In the genomic region with DNA sequence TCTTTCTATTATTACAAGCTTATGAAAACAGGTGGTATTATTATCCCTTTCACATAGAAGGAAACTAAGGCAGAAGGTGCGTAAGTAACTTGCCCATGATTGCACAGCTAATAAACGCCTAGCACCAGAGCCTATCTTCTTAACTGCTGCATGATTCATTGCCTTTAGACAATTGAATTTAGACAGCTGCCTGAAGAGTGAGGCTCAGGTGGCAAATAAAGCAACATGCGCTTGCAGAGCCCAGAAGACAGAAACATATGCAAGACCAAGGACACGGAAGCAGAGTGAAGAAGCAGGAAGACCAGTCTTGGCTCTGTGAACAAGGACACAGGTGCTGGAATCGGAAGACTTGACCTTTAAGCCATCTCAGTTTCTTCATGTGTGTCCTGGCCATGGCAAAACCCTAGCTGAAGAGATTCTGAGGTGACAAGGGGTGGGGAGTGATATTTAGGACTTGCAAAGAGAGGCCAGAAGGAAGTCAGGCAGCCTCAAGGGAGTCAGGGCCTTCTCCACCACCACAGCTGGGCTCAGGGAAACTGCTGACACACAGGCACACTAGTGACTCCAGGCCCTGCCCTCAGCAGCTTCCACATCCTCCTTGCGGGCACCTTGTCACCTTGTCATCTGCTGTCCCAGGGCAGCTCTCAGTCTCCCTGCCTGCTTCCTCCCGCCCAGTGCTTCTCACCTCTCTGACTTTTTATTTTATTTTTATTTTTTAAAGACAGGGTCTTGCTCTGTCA, we compare ENCODE assay signal across 13 cellular contexts.
A peak's percentile ranks its signal among the peaks of the same experiment; 100 is the strongest.
DNase-seq lines count a peak whose midpoint lies in the region; ATAC-seq and TF ChIP-seq lines count a peak whose summit lies in the region.
"Had no signal": no experiment of that assay in that cellular context is flagged by ENCODE, and none has a peak within 500 bp of the region (broad histone marks: within the 10 kb centered on the region; RNA-seq: fewer than 3 reads in every experiment).

No MANE protein-coding gene starts in this region.

- H3K4ac ChIP-seq in mesendoderm (ENCODE audit: low read depth, low read length), result no peak overlapping the region

- H3K9ac ChIP-seq in mesendoderm (ENCODE audit: low read length), result no peak overlapping the region

- H3K56ac ChIP-seq in mesendoderm (ENCODE audit: low read length), result no peak overlapping the region

- H3K4me3 Mint-ChIP-seq in neural crest cell, result no peak overlapping the region
- H3K4me3 Mint-ChIP-seq: activated naive CD4-positive, alpha-beta T cell treated with anti-CD3 and anti-CD28 coated beads for 36 hours had no signal

- H3K79me2 ChIP-seq in mesendoderm (ENCODE audit: control insufficient read depth, insufficient read depth, low read length), result no peaks in the 10 kb centered on the region

- no peaks in the 10 kb centered on the region for H3K36me3 Mint-ChIP-seq in neural crest cell (ENCODE audit: low read depth)

- no peaks in the 10 kb centered on the region for H3K27me3 Mint-ChIP-seq in neural crest cell (ENCODE audit: low read depth)

- no peak overlapping the region for H3K4me2 ChIP-seq in mesendoderm (ENCODE audit: low read length)

- H2BK15ac ChIP-seq in mesendoderm (replicated peaks; ENCODE audit: low read depth), result no peak overlapping the region

- no peak overlapping the region for H2BK120ac ChIP-seq in mesendoderm (ENCODE audit: low read depth, low read length)

- H3K9me3 Mint-ChIP-seq in neural crest cell, result no peaks in the 10 kb centered on the region
- H3K9me3 Mint-ChIP-seq: activated naive CD4-positive, alpha-beta T cell treated with anti-CD3 and anti-CD28 coated beads for 36 hours had no signal

- no peak overlapping the region for H3K27ac ChIP-seq in mesendoderm (ENCODE audit: low read depth, low read length)
- H3K27ac ChIP-seq: vagina had no signal

- H4K5ac ChIP-seq in mesendoderm (ENCODE audit: low read length), result no peak overlapping the region

- DNase-seq in NCI-H510A treated with DMSO at 0.1 percent for 48 hours (lab: John Stamatoyannopoulos, UW) (peak; percentile 16), NCI-H510A (lab: John Stamatoyannopoulos, UW) (no peak), SHP77 treated with DMSO at 0.1 percent for 48 hours (lab: John Stamatoyannopoulos, UW) (peak; percentile 59), neural crest cell (ENCODE audit: low read depth, low spot score) (no peak), T1000 (lab: John Stamatoyannopoulos, UW) (no peak), ureter (ENCODE audit: low spot score) (no peak), mesendoderm (no peak)
- DNase-seq: activated naive CD4-positive, alpha-beta T cell treated with anti-CD3 and anti-CD28 coated beads for 36 hours; central memory CD4-positive, alpha-beta T cell; erythroblast; hippocampal formation had no signal

- no peak overlapping the region for H2BK5ac ChIP-seq in mesendoderm (ENCODE audit: low read length)

- H3K4me3 ChIP-seq in mesendoderm (ENCODE audit: low read length), result no peak overlapping the region
- H3K4me3 ChIP-seq: vagina had no signal

- H2AK5ac ChIP-seq in mesendoderm (ENCODE audit: low read length), result no peak overlapping the region

- no peak overlapping the region for H3K18ac ChIP-seq in mesendoderm (ENCODE audit: low read length)

- no peak overlapping the region for H4K8ac ChIP-seq in mesendoderm (ENCODE audit: low read depth, low read length)

- peaks cover 9% of the 10 kb centered on the region for H3K4me1 Mint-ChIP-seq in neural crest cell

- H3K79me1 ChIP-seq in mesendoderm (ENCODE audit: low read length), result no peaks in the 10 kb centered on the region

- H3K27me3 ChIP-seq in mesendoderm (ENCODE audit: insufficient read depth, low read length, poor library complexity), result no peaks in the 10 kb centered on the region
- H3K27me3 ChIP-seq: vagina had no signal

- WGBS in mesendoderm (ENCODE audit: extremely low coverage, insufficient coverage, low lambda C conversion rate), result no CpG with 5 or more reads among the region's 7 CpGs

- ATAC-seq in HG02678 (IDR thresholded peaks at IDR 0.05; ENCODE audit: unreplicated experiment), result peak; percentile 61

- no peaks in the 10 kb centered on the region for H3K4me1 ChIP-seq in mesendoderm (ENCODE audit: control insufficient read depth, low read depth, low read length)
- H3K4me1 ChIP-seq: vagina had no signal

- peak overlapping the region; percentile 40 for H3K27ac Mint-ChIP-seq in neural crest cell (ENCODE audit: unreplicated experiment)
- H3K27ac Mint-ChIP-seq: activated naive CD4-positive, alpha-beta T cell treated with anti-CD3 and anti-CD28 coated beads for 36 hours had no signal

- H3K23ac ChIP-seq in mesendoderm (ENCODE audit: low read length), result no peak overlapping the region

- no peak for TF ChIP-seq CTCF in neural crest cell (conservative IDR thresholded peaks at IDR 0.05)

- no peaks in the 10 kb centered on the region for H3K36me3 ChIP-seq in mesendoderm (ENCODE audit: control insufficient read depth, insufficient read depth, low read length)
- H3K36me3 ChIP-seq: vagina had no signal

Comparison
In these comparisons a context has a peak if more than half of its experiments do, and no peak if none do; other contexts are left out.
1. DNase-seq: peak in NCI-H510A treated with DMSO at 0.1 percent for 48 hours (single experiment) and SHP77 treated with DMSO at 0.1 percent for 48 hours (single experiment); none in NCI-H510A (single experiment), neural crest cell (single experiment), T1000 (single experiment), ureter (single experiment) and mesendoderm (single experiment).